12 cellular contexts compared by ENCODE assay signal in the genomic region with DNA sequence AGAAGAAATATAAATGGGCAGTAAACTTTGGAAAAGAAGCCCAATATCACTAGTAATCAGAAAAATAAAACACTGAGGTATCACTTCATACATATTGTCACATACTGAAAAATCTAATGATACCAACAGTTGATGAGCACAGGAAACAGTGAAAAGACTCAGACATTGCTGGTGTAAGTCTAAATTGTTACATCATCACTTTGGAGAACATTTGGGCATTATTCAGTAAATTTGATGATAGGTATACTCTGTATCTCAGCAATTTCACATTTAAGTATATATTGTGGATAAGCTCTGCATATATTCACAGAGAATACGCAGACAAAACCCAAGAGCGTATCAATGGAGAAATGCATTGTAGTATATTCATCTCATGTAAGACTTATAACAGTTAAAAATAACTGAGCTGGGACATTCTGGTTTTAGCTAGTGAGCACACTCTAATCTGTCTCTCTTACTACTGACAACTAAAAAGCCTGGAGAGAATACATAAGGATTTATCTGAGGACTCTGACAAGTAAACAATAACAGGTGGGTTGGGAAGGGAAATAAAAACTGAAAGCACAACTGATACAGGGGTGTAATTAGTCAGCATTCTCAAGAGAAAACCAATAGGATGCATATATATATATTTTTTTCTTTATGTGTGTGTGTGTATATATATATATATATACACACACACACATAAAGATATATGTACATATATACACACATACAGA.
A peak's percentile ranks its signal among the peaks of the same experiment; 100 is the strongest.
DNase-seq lines count a peak whose midpoint lies in the region; ATAC-seq and TF ChIP-seq lines count a peak whose summit lies in the region.
"Had no signal": no experiment of that assay in that cellular context is flagged by ENCODE, and none has a peak within 500 bp of the region (broad histone marks: within the 10 kb centered on the region; RNA-seq: fewer than 3 reads in every experiment).

No MANE protein-coding gene starts in this region.

- H3K27ac ChIP-seq in left ventricle myocardium inferior (replicated peaks) (no peak overlapping the region), psoas muscle (no peak overlapping the region)
- H3K27ac ChIP-seq: SK-N-MC had no signal

- no peaks in the 10 kb centered on the region for H3K27me3 ChIP-seq in left ventricle myocardium inferior (ENCODE audit: low read depth)
- no peaks in the 10 kb centered on the region for H3K27me3 ChIP-seq in psoas muscle (ENCODE audit: insufficient read depth in 3 of 3, low read length in 2 of 3)

- H3K4me1 ChIP-seq in left ventricle myocardium inferior: peaks cover 15% of the 10 kb centered on the region
- no peaks in the 10 kb centered on the region for H3K4me1 ChIP-seq in psoas muscle

- TF ChIP-seq CTCF in left ventricle myocardium inferior (IDR thresholded peaks at IDR 0.05; ENCODE audit: borderline replicate concordance) (no peak), psoas muscle (IDR thresholded peaks at IDR 0.05) (no peak)

- ATAC-seq in Right ventricle myocardium inferior: peak; percentile 37
- ATAC-seq in GM21528 (IDR thresholded peaks at IDR 0.05; ENCODE audit: low FRiP score, unreplicated experiment): peak; percentile 87
- ATAC-seq in HG03108 (IDR thresholded peaks at IDR 0.05; ENCODE audit: unreplicated experiment): peak; percentile 74
- peak; percentile 53 to 90 (median 68) for ATAC-seq in psoas muscle

- intact Hi-C loops in Right ventricle myocardium inferior (cut with DNase I) (no loop called here), left ventricle myocardium inferior (cut with micrococcal nuclease) (no loop called here), psoas muscle (cut with DNase I) (loop anchor here in 1 of 2 donors (1.0 kb wide), 1 partner anchor 147 kb away; no protein-coding TSS in a partner anchor)

- no peak overlapping the region for H3K4me3 ChIP-seq in left ventricle myocardium inferior
- no peak overlapping the region for H3K4me3 ChIP-seq in psoas muscle
- H3K4me3 ChIP-seq: SK-N-MC had no signal

- DNase-seq in Right ventricle myocardium inferior (ENCODE audit: missing footprints) (no peak), left ventricle myocardium inferior (no peak), psoas muscle (no peak), NOMO-1 treated with dmso at 0.1 percent for 144 hours (lab: John Stamatoyannopoulos, UW; ENCODE audit: unreplicated experiment) (no peak), iPS-NIHi11 (ENCODE audit: low spot score) (no peak)
- DNase-seq in stimulated activated CD4-positive, alpha-beta T cell treated with anti-CD3 and anti-CD28 coated beads, Interleukin-2, amount 100 ng/mL, for 48 hours: no peak
- DNase-seq: activated CD4-positive, alpha-beta memory T cell treated with anti-CD3 and anti-CD28 coated beads, Interleukin-2, amount 10 ng/mL, durations not matched to agents 7 days and 5 days; DND-41; NCI-H524 treated with DMSO at 0.1 percent for 48 hours had no signal

- 82 to 94% (median 93%) methylated on average over 2 of the region's 2 CpGs for WGBS in psoas muscle, 3 donors

- H3K36me3 ChIP-seq in left ventricle myocardium inferior (no peaks in the 10 kb centered on the region), psoas muscle (ENCODE audit: insufficient read depth in 1 of 2, low read depth in 1 of 2) (no peaks in the 10 kb centered on the region)

- H3K9me3 ChIP-seq in left ventricle myocardium inferior (replicated peaks) (no peaks in the 10 kb centered on the region), psoas muscle (no peaks in the 10 kb centered on the region)

Comparison
In these comparisons a context has a peak if more than half of its experiments do, and no peak if none do; other contexts are left out.
1. ATAC-seq: peak in every context shown above with its lines; median percentile 87 in GM21528; 74 in HG03108; 68 in psoas muscle; 37 in Right ventricle myocardium inferior.